In the genomic region with DNA sequence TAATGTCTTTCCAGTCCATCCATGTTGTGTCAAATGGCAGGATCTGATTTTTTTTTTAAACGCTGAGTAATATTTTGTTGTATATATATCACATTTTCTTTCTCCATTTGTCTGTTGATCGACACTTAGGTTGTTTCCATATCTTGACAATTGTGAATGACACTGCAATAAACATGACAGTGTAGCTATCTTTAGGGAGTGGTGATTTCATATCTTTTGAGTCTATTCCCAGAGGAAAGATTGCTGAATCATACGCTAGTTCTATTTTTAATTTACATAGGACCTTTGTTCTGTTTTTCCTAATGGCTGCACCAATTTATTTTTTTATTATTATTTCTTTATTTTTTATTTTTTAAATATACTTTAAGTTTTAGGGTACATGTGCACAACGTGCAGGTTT, we compare ENCODE assay signal across 25 cellular contexts.
"Had no signal": no experiment of that assay in that cellular context is flagged by ENCODE, and none has a peak within 500 bp of the region (broad histone marks: within the 10 kb centered on the region; RNA-seq: fewer than 3 reads in every experiment).

No MANE protein-coding gene starts in this region.

- H3K4me2 ChIP-seq: neural progenitor cell had no signal

- H3K9ac ChIP-seq: neural progenitor cell, parathyroid adenoma had no signal

- H3K36me3 ChIP-seq: colonic mucosa, gastroesophageal sphincter, heart right ventricle, neural progenitor cell, stomach, thyroid gland, vagina had no signal

- H3K27ac ChIP-seq: colonic mucosa, epithelial cell of prostate, foreskin keratinocyte, gastroesophageal sphincter, heart right ventricle, neural progenitor cell, parathyroid adenoma, stomach, thyroid gland, vagina had no signal

- ATAC-seq: esophagus mucosa; foreskin keratinocyte; gastroesophageal sphincter; left colon; natural killer cell treated with Interleukin-12 subunit alpha and Interleukin-12 subunit beta and Interleukin-15 and Interleukin-18, amount 100 ng/mL, for 72 hours; sciatic nerve; stimulated activated effector memory CD8-positive, alpha-beta T cell treated with anti-CD3 and anti-CD28 coated beads, Interleukin-12 subunit alpha, Interleukin-12 subunit beta, amount 100 ng/mL, for 72 hours had no signal

- H2AFZ ChIP-seq: neural progenitor cell, parathyroid adenoma had no signal

- H3K79me2 ChIP-seq: parathyroid adenoma had no signal

- H3K9me3 ChIP-seq: colonic mucosa, gastroesophageal sphincter, heart right ventricle, stomach, thyroid gland, vagina had no signal

- H3K27me3 ChIP-seq: colonic mucosa, foreskin keratinocyte, gastroesophageal sphincter, heart right ventricle, neural progenitor cell, stomach, thyroid gland, vagina had no signal

- FAIRE-seq: islet of Langerhans had no signal

- DNase-seq: colonic mucosa; effector CD8-positive, alpha-beta T cell; endodermal cell; foreskin keratinocyte; heart right ventricle; hippocampal formation; left colon; naive B cell; stimulated activated CD4-positive, alpha-beta T cell treated with anti-CD3 and anti-CD28 coated beads, Interleukin-15, amount 100 ng/mL, for 24 hours; stimulated activated CD4-positive, alpha-beta T cell treated with anti-CD3 and anti-CD28 coated beads, Interleukin-2, amount 100 ng/mL, for 48 hours; stimulated activated naive CD4-positive, alpha-beta T cell treated with Interleukin-2 at 50 U/mL for 16 hours; stomach; thyroid gland; trophoblast cell had no signal

- H3K4me1 ChIP-seq: colonic mucosa, foreskin keratinocyte, gastroesophageal sphincter, neural progenitor cell, parathyroid adenoma, stomach, thyroid gland, vagina had no signal

- H3K4me3 ChIP-seq: colonic mucosa, gastroesophageal sphincter, heart right ventricle, lung, neural progenitor cell, stomach, thyroid gland, vagina had no signal
